Comparison of ENCODE assay signal across 21 cellular contexts in genomic region chr4:168293386-168293975, GRCh38. TPM values are rescaled to one million over a fixed set of nuclear protein-coding genes. Genes with fewer than 3 reads are reported as not detected.
A peak's percentile ranks its signal among the peaks of the same experiment; 100 is the strongest.
DNase-seq lines count a peak whose midpoint lies in the region; ATAC-seq and TF ChIP-seq lines count a peak whose summit lies in the region.
"Had no signal": no experiment of that assay in that cellular context is flagged by ENCODE, and none has a peak within 500 bp of the region (broad histone marks: within the 10 kb centered on the region; RNA-seq: fewer than 3 reads in every experiment).

No MANE protein-coding gene starts in this region.

- H3K36me3 Mint-ChIP-seq in progenitor cell of endocrine pancreas (ENCODE audit: insufficient read depth), result no peaks in the 10 kb centered on the region
- H3K36me3 Mint-ChIP-seq in activated T-helper 1 cell treated with anti-CD3 and anti-CD28 coated beads, Interleukin-12 subunit alpha, Interleukin-12 subunit beta, Interleukin-2, Interleukin-4 antibody, amounts not matched to agents 30 ng/mL and 10 ng/mL and 1 ng/mL, durations not matched to agents 14 hours and 24 hours and 36 hours (ENCODE audit: low read depth), result peaks cover 45% of the 10 kb centered on the region
- H3K36me3 Mint-ChIP-seq: WTC11 had no signal

- ATAC-seq in GM18498 (IDR thresholded peaks at IDR 0.05; ENCODE audit: unreplicated experiment) (peak; percentile 73), GM19397 (IDR thresholded peaks at IDR 0.05; ENCODE audit: unreplicated experiment) (peak; percentile 52), GM21786 (IDR thresholded peaks at IDR 0.05; ENCODE audit: unreplicated experiment) (peak; percentile 66), HG03139 (IDR thresholded peaks at IDR 0.05; ENCODE audit: unreplicated experiment) (peak; percentile 49)
- ATAC-seq: WTC11 had no signal

- H3K4me1 Mint-ChIP-seq in progenitor cell of endocrine pancreas (ENCODE audit: low read depth), result no peaks in the 10 kb centered on the region
- H3K4me1 Mint-ChIP-seq in activated T-helper 1 cell treated with anti-CD3 and anti-CD28 coated beads, Interleukin-12 subunit alpha, Interleukin-12 subunit beta, Interleukin-2, Interleukin-4 antibody, amounts not matched to agents 30 ng/mL and 10 ng/mL and 1 ng/mL, durations not matched to agents 14 hours and 24 hours and 36 hours (ENCODE audit: low read depth), result peaks cover 17% of the 10 kb centered on the region

- TF ChIP-seq CTCF in progenitor cell of endocrine pancreas (IDR thresholded peaks at IDR 0.05; ENCODE audit: unreplicated experiment), result no peak

- no peaks in the 10 kb centered on the region for H3K9me3 Mint-ChIP-seq in progenitor cell of endocrine pancreas (ENCODE audit: low read depth)
- H3K9me3 Mint-ChIP-seq in activated T-helper 1 cell treated with anti-CD3 and anti-CD28 coated beads, Interleukin-12 subunit alpha, Interleukin-12 subunit beta, Interleukin-2, Interleukin-4 antibody, amounts not matched to agents 30 ng/mL and 10 ng/mL and 1 ng/mL, durations not matched to agents 14 hours and 24 hours and 36 hours, result no peaks in the 10 kb centered on the region
- H3K9me3 Mint-ChIP-seq: activated CD4-positive, alpha-beta memory T cell treated with anti-CD3 and anti-CD28 coated beads, Interleukin-2, amount 10 ng/mL, durations not matched to agents 7 days and 5 days; WTC11 had no signal

- H3K27ac Mint-ChIP-seq in progenitor cell of endocrine pancreas, result no peak overlapping the region
- H3K27ac Mint-ChIP-seq in activated T-helper 1 cell treated with anti-CD3 and anti-CD28 coated beads, Interleukin-12 subunit alpha, Interleukin-12 subunit beta, Interleukin-2, Interleukin-4 antibody, amounts not matched to agents 30 ng/mL and 10 ng/mL and 1 ng/mL, durations not matched to agents 14 hours and 24 hours and 36 hours, result no peak overlapping the region
- H3K27ac Mint-ChIP-seq: activated CD4-positive, alpha-beta memory T cell treated with anti-CD3 and anti-CD28 coated beads, Interleukin-2, amount 10 ng/mL, durations not matched to agents 7 days and 5 days; activated naive CD8-positive, alpha-beta T cell; WTC11 had no signal

- intact Hi-C loops in activated T-helper 1 cell treated with anti-CD3 and anti-CD28 coated beads, Interleukin-12 subunit alpha, Interleukin-12 subunit beta, Interleukin-2, Interleukin-4 antibody, amounts not matched to agents 30 ng/mL and 10 ng/mL and 1 ng/mL, durations not matched to agents 14 hours and 24 hours and 36 hours (cut with micrococcal nuclease), result no loop called here

- no peak overlapping the region for H3K4me3 Mint-ChIP-seq in progenitor cell of endocrine pancreas (ENCODE audit: low read depth)
- no peak overlapping the region for H3K4me3 Mint-ChIP-seq in activated T-helper 1 cell treated with anti-CD3 and anti-CD28 coated beads, Interleukin-12 subunit alpha, Interleukin-12 subunit beta, Interleukin-2, Interleukin-4 antibody, amounts not matched to agents 30 ng/mL and 10 ng/mL and 1 ng/mL, durations not matched to agents 14 hours and 24 hours and 36 hours
- H3K4me3 Mint-ChIP-seq: activated CD4-positive, alpha-beta memory T cell treated with anti-CD3 and anti-CD28 coated beads, Interleukin-2, amount 10 ng/mL, durations not matched to agents 7 days and 5 days; activated naive CD8-positive, alpha-beta T cell; WTC11 had no signal

- DNase-seq in activated gamma-delta T cell (lab: John Stamatoyannopoulos, UW), result no peak
- no peak for DNase-seq in NCI-H774 (lab: John Stamatoyannopoulos, UW)
- no peak for DNase-seq in progenitor cell of endocrine pancreas (ENCODE audit: low spot score, unreplicated experiment)
- no peak for DNase-seq in activated T-helper 1 cell treated with anti-CD3 and anti-CD28 coated beads, Interleukin-12 subunit alpha, Interleukin-12 subunit beta, Interleukin-2, Interleukin-4 antibody, amounts not matched to agents 30 ng/mL and 10 ng/mL and 1 ng/mL, durations not matched to agents 14 hours and 24 hours and 36 hours (ENCODE audit: low spot score)
- DNase-seq: activated CD4-positive, alpha-beta memory T cell treated with anti-CD3 and anti-CD28 coated beads, Interleukin-2, amount 10 ng/mL, durations not matched to agents 7 days and 5 days; activated T-cell treated with anti-CD3 and anti-CD28 coated beads, Interleukin-2, amount 50 U/mL, for 1 hour; HCEC 1CT; islet precursor cell; KG1; NCI-H2081 treated with DMSO at 0.1 percent for 48 hours; NCI-H510A treated with DMSO at 0.1 percent for 48 hours; ovary; SIG-M5; stimulated activated naive CD4-positive, alpha-beta T cell treated with Interleukin-2 at 50 U/mL for 16 hours had no signal

- no peaks in the 10 kb centered on the region for H3K27me3 Mint-ChIP-seq in progenitor cell of endocrine pancreas
- H3K27me3 Mint-ChIP-seq in activated T-helper 1 cell treated with anti-CD3 and anti-CD28 coated beads, Interleukin-12 subunit alpha, Interleukin-12 subunit beta, Interleukin-2, Interleukin-4 antibody, amounts not matched to agents 30 ng/mL and 10 ng/mL and 1 ng/mL, durations not matched to agents 14 hours and 24 hours and 36 hours (ENCODE audit: insufficient read depth), result no peaks in the 10 kb centered on the region
- H3K27me3 Mint-ChIP-seq: activated CD4-positive, alpha-beta memory T cell treated with anti-CD3 and anti-CD28 coated beads, Interleukin-2, amount 10 ng/mL, durations not matched to agents 7 days and 5 days; activated naive CD8-positive, alpha-beta T cell had no signal

RNA-seq across cellular contexts. Expression of gene DDX60, which starts 25.1 kb away (rescaled TPM):
- 0.71 and 0.74 TPM in 2 replicates for total RNA-seq in progenitor cell of endocrine pancreas
- 10.6 and 15.2 TPM in 2 replicates for total RNA-seq in activated T-helper 1 cell treated with anti-CD3 and anti-CD28 coated beads, Interleukin-12 subunit alpha, Interleukin-12 subunit beta, Interleukin-2, Interleukin-4 antibody, amounts not matched to agents 30 ng/mL and 10 ng/mL and 1 ng/mL, durations not matched to agents 14 hours and 24 hours and 36 hours
- total RNA-seq: OCI-LY7 had no signal
